ENCODE assay signal across 1 cellular context in genomic region chr2:36371963-36372391, GRCh38.
TF ChIP-seq lines count a peak whose summit lies in the region.

No MANE protein-coding gene starts in this region.

TF ChIP-seq in IMR-90, 13 proteins besides CTCF, POLR2A, EP300 and RAD21 (continued from another document):
- TF ChIP-seq ELK1 (IDR thresholded peaks at IDR 0.05; ENCODE audit: borderline replicate concordance, low read depth, low read length) = no peak
- no peak for TF ChIP-seq USF2 (IDR thresholded peaks at IDR 0.05; ENCODE audit: low read depth, low read length)
- peak; percentile 13; the same call in 1 of the 2 replicates for TF ChIP-seq NFE2L2 (IDR thresholded peaks at IDR 0.05; ENCODE audit: low read depth, low read length)
- no peak for TF ChIP-seq CEBPB (IDR thresholded peaks at IDR 0.05; ENCODE audit: low read depth, low read length)
